ENCODE assay signal across 15 cellular contexts in the genomic region with DNA sequence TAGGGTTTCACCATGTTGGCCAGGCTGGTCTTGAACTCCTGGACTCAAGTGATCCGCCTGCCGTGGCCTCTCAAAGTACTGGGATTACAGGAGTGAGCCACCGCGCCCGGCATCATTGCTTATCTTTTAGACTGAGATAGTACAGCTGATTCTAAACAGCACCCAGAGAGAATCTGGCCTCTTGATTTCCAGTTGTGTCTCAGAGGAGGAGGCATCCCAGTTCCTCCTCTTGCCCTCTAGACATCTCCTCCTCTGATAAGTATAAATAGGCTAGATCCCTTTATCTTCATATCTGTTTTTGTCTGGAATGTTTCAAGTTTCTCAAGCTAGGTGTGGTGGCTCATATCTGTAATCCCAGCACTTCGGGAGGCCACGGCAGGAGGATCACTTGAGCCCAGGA. TPM values are rescaled to one million over a fixed set of nuclear protein-coding genes. Genes with fewer than 3 reads are reported as not detected.
DNase-seq lines count a peak whose midpoint lies in the region; ATAC-seq and TF ChIP-seq lines count a peak whose summit lies in the region.
"Had no signal": no experiment of that assay in that cellular context is flagged by ENCODE, and none has a peak within 500 bp of the region (broad histone marks: within the 10 kb centered on the region; RNA-seq: fewer than 3 reads in every experiment).

No MANE protein-coding gene starts in this region.

- POLR2A ChIA-PET in CD8-positive, alpha-beta T cell (lab: Charles Lee) = no interaction called here
- POLR2A ChIA-PET in T-cell (lab: Charles Lee) = no interaction called here

- H3K4me1 Mint-ChIP-seq in CD8-positive, alpha-beta T cell (ENCODE audit: low read depth) = peaks cover 84% of the 10 kb centered on the region
- peaks cover 84 to 87% (median 84%) of the 10 kb centered on the region in 3 donors for H3K4me1 Mint-ChIP-seq in T-cell

- no peak overlapping the region for H3K27ac ChIP-seq in CD8-positive, alpha-beta T cell (ENCODE audit: low read depth, low read length)
- H3K27ac ChIP-seq in spleen = peak overlapping the region in 6 of 8 donors; percentile 26 to 99 (median 54)

- peaks cover 70% of the 10 kb centered on the region for H3K4me1 ChIP-seq in CD8-positive, alpha-beta T cell (ENCODE audit: insufficient read depth, low read length)
- H3K4me1 ChIP-seq in spleen = peaks cover 36 to 100% (median 81%) of the 10 kb centered on the region in 6 donors

- no peaks in the 10 kb centered on the region for H3K27me3 Mint-ChIP-seq in CD8-positive, alpha-beta T cell (ENCODE audit: low read depth)
- H3K27me3 Mint-ChIP-seq in T-cell = no peaks in the 10 kb centered on the region

- H3K27ac Mint-ChIP-seq in CD8-positive, alpha-beta T cell = peak overlapping the region; percentile 41
- H3K27ac Mint-ChIP-seq in T-cell = peak overlapping the region; percentile 34 to 55
- H3K27ac Mint-ChIP-seq: activated T-helper 1 cell treated with anti-CD3 and anti-CD28 coated beads, Interleukin-12 subunit alpha, Interleukin-12 subunit beta, Interleukin-2, Interleukin-4 antibody, amounts not matched to agents 30 ng/mL and 10 ng/mL and 1 ng/mL, durations not matched to agents 14 hours and 24 hours and 36 hours; T-helper 2 cell treated with Interferon-gamma antibody and Interleukin-4, amounts not matched to agents 5 μg/mL and 100 μg/mL, for 36 hours had no signal

- no peak for TF ChIP-seq CTCF in CD8-positive, alpha-beta T cell (IDR thresholded peaks at IDR 0.05)
- TF ChIP-seq CTCF in fibroblast of villous mesenchyme (IDR thresholded peaks at IDR 0.05; ENCODE audit: insufficient read depth, low read depth, low read length) (no peak), spleen (IDR thresholded peaks at IDR 0.05 in 8 of 11, conservative IDR thresholded peaks at IDR 0.05 in 3 of 11) (no peak)

- no peak for TF ChIP-seq POLR2A in spleen (IDR thresholded peaks at IDR 0.05)

- intact Hi-C loops in CD8-positive, alpha-beta T cell (cut with DNase I, micrococcal nuclease) = no loop called here
- intact Hi-C loops in spleen (cut with DNase I; ENCODE audit: low total_unique reads) = no loop called here

- peaks cover 75% of the 10 kb centered on the region for H3K36me3 Mint-ChIP-seq in CD8-positive, alpha-beta T cell
- peaks cover 34% of the 10 kb centered on the region for H3K36me3 Mint-ChIP-seq in T-cell

- no peak overlapping the region for H3K4me3 Mint-ChIP-seq in CD8-positive, alpha-beta T cell
- H3K4me3 Mint-ChIP-seq in T-cell = no peak overlapping the region
- H3K4me3 Mint-ChIP-seq: activated T-helper 1 cell treated with anti-CD3 and anti-CD28 coated beads, Interleukin-12 subunit alpha, Interleukin-12 subunit beta, Interleukin-2, Interleukin-4 antibody, amounts not matched to agents 30 ng/mL and 10 ng/mL and 1 ng/mL, durations not matched to agents 14 hours and 24 hours and 36 hours; T-helper 2 cell treated with Interferon-gamma antibody and Interleukin-4, amounts not matched to agents 5 μg/mL and 100 μg/mL, for 36 hours had no signal

- 91 to 99% (median 95%) methylated on average over 7 of the region's 7 CpGs for WGBS in spleen, 5 donors

- CTCF ChIA-PET in CD8-positive, alpha-beta T cell (lab: Charles Lee) = interaction anchor here (1.1 to 1.4 kb wide), 4 partner anchors 8 to 61 kb away, joined by 3 read pairs; no protein-coding TSS in a partner anchor
- CTCF ChIA-PET in T-cell (lab: Charles Lee) = no interaction called here

- H3K27me3 ChIP-seq in CD8-positive, alpha-beta T cell (ENCODE audit: insufficient read depth, low read length) = no peaks in the 10 kb centered on the region
- no peaks in the 10 kb centered on the region for H3K27me3 ChIP-seq in spleen (replicated peaks in 1 of 7)

- no peak overlapping the region for H3K4me3 ChIP-seq in CD8-positive, alpha-beta T cell (ENCODE audit: low read depth, low read length)
- H3K4me3 ChIP-seq in fibroblast of villous mesenchyme (ENCODE audit: low read depth, low read length) = no peak overlapping the region
- H3K4me3 ChIP-seq in spleen = no peak overlapping the region

- no peak for ATAC-seq in CD8-positive, alpha-beta T cell
- ATAC-seq in T-cell (replicated peaks in 1 of 4) (no peak), HG02798 (IDR thresholded peaks at IDR 0.05; ENCODE audit: poor library complexity, unreplicated experiment) (no peak), HG02588 (IDR thresholded peaks at IDR 0.05; ENCODE audit: unreplicated experiment) (no peak)
- ATAC-seq: activated CD4-positive, CD25-positive, alpha-beta regulatory T cell treated with anti-CD3 and anti-CD28 coated beads, Interleukin-2, amount 50 U/mL, for 24 hours had no signal

- DNase-seq in CD8-positive, alpha-beta T cell = no peak
- no peak for DNase-seq in T-cell
- peak; percentile 64 for DNase-seq in fibroblast of villous mesenchyme (ENCODE audit: low read depth)
- DNase-seq in spleen = no peak
- DNase-seq in NAMALWA (ENCODE audit: low spot score) = no peak
- DNase-seq: activated CD8-positive, alpha-beta memory T cell treated with anti-CD3 and anti-CD28 coated beads for 24 hours; foreskin melanocyte; NCI-H187 treated with DMSO at 0.1 percent for 48 hours; NCI-H510A treated with DMSO at 0.1 percent for 48 hours; SIG-M5 had no signal

- no peaks in the 10 kb centered on the region for H3K9me3 Mint-ChIP-seq in CD8-positive, alpha-beta T cell
- no peaks in the 10 kb centered on the region for H3K9me3 Mint-ChIP-seq in T-cell
- H3K9me3 Mint-ChIP-seq: activated T-helper 1 cell treated with anti-CD3 and anti-CD28 coated beads, Interleukin-12 subunit alpha, Interleukin-12 subunit beta, Interleukin-2, Interleukin-4 antibody, amounts not matched to agents 30 ng/mL and 10 ng/mL and 1 ng/mL, durations not matched to agents 14 hours and 24 hours and 36 hours; T-helper 2 cell treated with Interferon-gamma antibody and Interleukin-4, amounts not matched to agents 5 μg/mL and 100 μg/mL, for 36 hours had no signal

- H3K9me3 ChIP-seq in CD8-positive, alpha-beta T cell (ENCODE audit: low read length) = no peaks in the 10 kb centered on the region
- H3K9me3 ChIP-seq in spleen = no peaks in the 10 kb centered on the region

- H3K36me3 ChIP-seq in CD8-positive, alpha-beta T cell (ENCODE audit: insufficient read depth, low read length) = peaks cover 17% of the 10 kb centered on the region
- H3K36me3 ChIP-seq in spleen = peaks cover 0 to 92% (median 11%) of the 10 kb centered on the region in 6 donors

RNA-seq across cellular contexts. Expression of gene MARK2, which starts 7.0 kb away (rescaled TPM):
- total RNA-seq in CD8-positive, alpha-beta T cell = 10 to 100 TPM; 16.9 to 19.1 TPM
- total RNA-seq in T-cell (10 to 100 TPM; 57.4 to 67.2 (median 64.0) TPM), fibroblast of villous mesenchyme (14.5 and 16.4 TPM in 2 replicates), spleen (10 to 100 TPM; 41.2 to 67.3 (median 48.6) TPM)
- polyA plus RNA-seq in spleen = 10 to 100 TPM in 1 of 3 donors, 1 to 10 TPM in 2; 6.9 to 23.3 (median 7.0) TPM

RNA-seq across cellular contexts. Expression of gene SPINDOC, which starts 32.7 kb away (rescaled TPM):
- total RNA-seq in CD8-positive, alpha-beta T cell = 1 to 10 TPM; 4.0 to 4.1 TPM
- total RNA-seq in T-cell (10 to 100 TPM in 3 of 5 donors, 1 to 10 TPM in 2; 8.1 to 16.1 (median 15.3) TPM), fibroblast of villous mesenchyme (24.2 and 25.4 TPM in 2 replicates), spleen (10 to 100 TPM in 6 of 7 donors, 1 to 10 TPM in 1; 10.0 to 16.8 (median 13.8) TPM)
- polyA plus RNA-seq in spleen = 10 to 100 TPM in 1 of 3 donors, 1 to 10 TPM in 2; 5.1 to 12.9 (median 6.9) TPM
